15 cellular contexts compared by ENCODE assay signal in the genomic region with DNA sequence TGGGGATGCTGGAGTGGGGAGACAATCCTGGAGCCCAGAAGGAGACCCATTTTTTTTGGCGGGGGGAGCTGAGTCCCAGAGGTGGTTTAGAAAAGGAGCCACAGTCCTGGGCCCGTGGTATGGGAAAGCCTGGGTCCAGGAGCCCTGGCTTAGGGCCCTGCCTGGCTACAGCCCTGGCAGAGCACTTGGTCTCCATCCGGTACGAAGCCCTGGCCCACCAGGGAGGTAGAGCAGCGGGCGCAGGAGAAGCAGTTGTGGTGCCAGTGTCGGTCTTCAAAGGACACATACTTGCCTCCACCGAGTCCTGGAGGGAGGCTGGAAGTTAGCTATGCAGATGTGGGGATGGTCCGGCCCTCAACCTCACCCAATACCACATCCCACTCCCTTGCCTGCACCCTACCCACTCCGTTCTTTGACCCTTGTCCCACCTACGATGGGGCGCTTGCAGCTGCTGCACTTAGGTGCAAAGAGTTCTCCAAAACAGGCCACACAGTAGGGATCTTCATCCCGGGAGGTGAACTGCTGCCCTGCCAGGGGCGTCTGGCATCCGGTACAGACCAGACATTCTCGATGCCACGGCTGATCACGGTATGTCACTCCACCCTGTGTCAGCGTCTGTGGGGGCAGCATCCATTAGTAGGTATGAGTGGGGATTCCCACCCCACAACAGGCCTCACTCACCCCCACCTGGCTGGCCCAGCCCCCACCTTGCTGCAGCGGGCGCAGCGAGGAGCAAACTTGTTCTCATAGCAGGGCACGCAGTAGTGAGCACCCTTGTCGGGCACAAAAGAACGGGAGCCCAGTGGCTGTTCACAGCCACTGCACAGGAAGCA. TPM values are rescaled to one million over a fixed set of nuclear protein-coding genes. Genes with fewer than 3 reads are reported as not detected.
A peak's percentile ranks its signal among the peaks of the same experiment; 100 is the strongest.
DNase-seq lines count a peak whose midpoint lies in the region; ATAC-seq and TF ChIP-seq lines count a peak whose summit lies in the region.
"Had no signal": no experiment of that assay in that cellular context is flagged by ENCODE, and none has a peak within 500 bp of the region (broad histone marks: within the 10 kb centered on the region; RNA-seq: fewer than 3 reads in every experiment).

No MANE protein-coding gene starts in this region.

- H3K36me3 ChIP-seq in BLaER1 treated with 17β-estradiol and CSF1 and Interleukin-3, amounts not matched to agents 10 nM and 100 nM, result peaks cover 28 to 52% (median 49%) of the 10 kb centered on the region in 11 experiments
- H3K36me3 ChIP-seq in iPS-20b (ENCODE audit: insufficient read depth, low read depth, low read length) (peaks cover 23% of the 10 kb centered on the region), gastrocnemius medialis (peaks cover 0 to 27% of the 10 kb centered on the region in 2 donors), WERI-Rb-1 (no peaks in the 10 kb centered on the region; the same call in 1 of the 2 replicates)

- H3K27me3 Mint-ChIP-seq in T-helper 17 cell, result peaks cover 4% of the 10 kb centered on the region
- H3K27me3 Mint-ChIP-seq: activated B cell treated with CpG ODN at 0.5 μM for 24 hours, naive B cell had no signal

- DNase-seq in T-helper 17 cell (no peak), gastrocnemius medialis (no peak), posterior cingulate gyrus (no peak), NCI-H510A treated with DMSO at 0.1 percent for 48 hours (lab: John Stamatoyannopoulos, UW) (no peak), WERI-Rb-1 (no peak), retina (no peak)
- DNase-seq: activated B cell treated with CpG ODN at 0.5 μM for 24 hours, activated T-cell treated with anti-CD3 and anti-CD28 coated beads for 4 hours, naive B cell, NCI-H1694 treated with DMSO at 0.1 percent for 48 hours, SJCRH30 had no signal

- H3K36me3 Mint-ChIP-seq in T-helper 17 cell (ENCODE audit: low read depth), result peaks cover 4% of the 10 kb centered on the region
- H3K36me3 Mint-ChIP-seq: IgD-negative memory B cell, naive B cell had no signal

- H3K27me3 ChIP-seq in BLaER1 treated with 17β-estradiol and CSF1 and Interleukin-3, amounts not matched to agents 10 nM and 100 nM, result no peaks in the 10 kb centered on the region
- H3K27me3 ChIP-seq in iPS-20b (ENCODE audit: insufficient read depth, low read length) (no peaks in the 10 kb centered on the region), gastrocnemius medialis (no peaks in the 10 kb centered on the region), WERI-Rb-1 (ENCODE audit: insufficient read depth, low read depth, severe bottlenecking) (no peaks in the 10 kb centered on the region)
- H3K27me3 ChIP-seq: SJCRH30 had no signal

- no peak for TF ChIP-seq POLR2A in gastrocnemius medialis (IDR thresholded peaks at IDR 0.05)

- peak overlapping the region in 5 of 11 experiments; percentile 68 to 100 (median 98); a peak in 10 of 22 replicates for H3K4me2 ChIP-seq in BLaER1 treated with 17β-estradiol and CSF1 and Interleukin-3, amounts not matched to agents 10 nM and 100 nM

- intact Hi-C loops in gastrocnemius medialis (cut with DNase I; ENCODE audit: low total_unique reads), result no loop called here
- intact Hi-C loops in posterior cingulate gyrus (cut with DNase I), result no loop called here

- H3K4me3 ChIP-seq in BLaER1 treated with 17β-estradiol and CSF1 and Interleukin-3, amounts not matched to agents 10 nM and 100 nM, result no peak overlapping the region
- H3K4me3 ChIP-seq in iPS-20b (ENCODE audit: low read length) (no peak overlapping the region), gastrocnemius medialis (peak overlapping the region in 1 of 4 donors; percentile 74), WERI-Rb-1 (ENCODE audit: low read depth, low read length) (no peak overlapping the region)
- H3K4me3 ChIP-seq: SJCRH30 had no signal

- peak overlapping the region; percentile 34 for H3K27ac Mint-ChIP-seq in T-helper 17 cell
- H3K27ac Mint-ChIP-seq: activated B cell treated with CpG ODN at 0.5 μM for 24 hours had no signal

- H3K4me3 Mint-ChIP-seq in T-helper 17 cell, result peak overlapping the region; percentile 31

- no peak for TF ChIP-seq CTCF in gastrocnemius medialis (IDR thresholded peaks at IDR 0.05 in 4 of 5, conservative IDR thresholded peaks at IDR 0.05 in 1 of 5)
- no peak for TF ChIP-seq CTCF in WERI-Rb-1 (IDR thresholded peaks at IDR 0.05; ENCODE audit: low read depth, low read length)

- H3K4me1 ChIP-seq in BLaER1 treated with 17β-estradiol and CSF1 and Interleukin-3, amounts not matched to agents 10 nM and 100 nM, result peaks cover 37 to 80% (median 62%) of the 10 kb centered on the region in 10 experiments
- H3K4me1 ChIP-seq in iPS-20b (ENCODE audit: insufficient read depth, low read length) (peaks cover 43% of the 10 kb centered on the region), gastrocnemius medialis (peaks cover 47 to 59% of the 10 kb centered on the region in 2 donors)

- peak overlapping the region in 7 of 11 experiments; percentile 38 to 59 (median 50); a peak in 12 of 22 replicates for H3K9ac ChIP-seq in BLaER1 treated with 17β-estradiol and CSF1 and Interleukin-3, amounts not matched to agents 10 nM and 100 nM
- H3K9ac ChIP-seq in iPS-20b (ENCODE audit: low read depth, low read length), result peak overlapping the region; percentile 87; the same call in 1 of the 2 replicates

- peak overlapping the region in 9 of 11 experiments; percentile 43 to 93 (median 88); a peak in 17 of 22 replicates for H3K27ac ChIP-seq in BLaER1 treated with 17β-estradiol and CSF1 and Interleukin-3, amounts not matched to agents 10 nM and 100 nM
- H3K27ac ChIP-seq in iPS-20b (ENCODE audit: low read length) (peak overlapping the region; percentile 95), gastrocnemius medialis (peak overlapping the region; percentile 94 to 100 (median 98)), WERI-Rb-1 (no peak overlapping the region)
- H3K27ac ChIP-seq: epithelial cell of prostate, SJCRH30 had no signal

- peaks cover 17% of the 10 kb centered on the region for H3K4me1 Mint-ChIP-seq in T-helper 17 cell

- peaks cover 0 to 20% (median 0%) of the 10 kb centered on the region in 11 experiments; a peak in 3 of 22 replicates for H4K20me1 ChIP-seq in BLaER1 treated with 17β-estradiol and CSF1 and Interleukin-3, amounts not matched to agents 10 nM and 100 nM

- no peaks in the 10 kb centered on the region for H3K9me3 ChIP-seq in BLaER1 treated with 17β-estradiol and CSF1 and Interleukin-3, amounts not matched to agents 10 nM and 100 nM (replicated peaks in 1 of 11)
- H3K9me3 ChIP-seq in T-helper 17 cell (ENCODE audit: control insufficient read depth, low read length, poor library complexity, severe bottlenecking), result no peaks in the 10 kb centered on the region
- H3K9me3 ChIP-seq in iPS-20b (ENCODE audit: insufficient read depth, low read depth, low read length), result no peaks in the 10 kb centered on the region
- no peaks in the 10 kb centered on the region for H3K9me3 ChIP-seq in gastrocnemius medialis
- H3K9me3 ChIP-seq in WERI-Rb-1 (ENCODE audit: severe bottlenecking), result no peaks in the 10 kb centered on the region
- H3K9me3 ChIP-seq: SJCRH30 had no signal

- ATAC-seq in T-helper 17 cell (no peak), gastrocnemius medialis (no peak)

- in situ Hi-C loops in gastrocnemius medialis (cut with MboI; ENCODE audit: low sequenced_read_pairs in 4 of 4), result no loop called here

RNA-seq across cellular contexts. Expression of a gene that starts 7.7 kb away (rescaled TPM):
- total RNA-seq in T-helper 17 cell, result 10 to 100 TPM; 43.9 to 48.8 TPM
- 10 to 100 TPM; 23.0 to 41.4 (median 34.8) TPM for total RNA-seq in gastrocnemius medialis

RNA-seq across cellular contexts. Expression of a gene that starts 7.8 kb away (rescaled TPM):
- total RNA-seq in T-helper 17 cell (1 to 10 TPM; 3.6 to 4.9 TPM), gastrocnemius medialis (1,000 to 10,000 TPM in 2 of 4 donors, 100 to 1,000 TPM in 2; 725 to 1,282 (median 1,051) TPM)

RNA-seq across cellular contexts. Expression of a gene that starts 15.1 kb away (rescaled TPM):
- total RNA-seq in T-helper 17 cell (10 to 100 TPM in 1 of 2 donors, 1 to 10 TPM in 1; 8.7 to 12.3 TPM), gastrocnemius medialis (100 to 1,000 TPM; 141 to 206 (median 186) TPM)

RNA-seq across cellular contexts. Expression of a gene that starts 49.1 kb away (rescaled TPM):
- under 1 TPM in 1 of 2 donors, not detected in 1; 0.17 TPM for total RNA-seq in T-helper 17 cell
- 1 to 10 TPM in 1 of 4 donors, under 1 TPM in 3; 0.13 to 2.3 (median 0.69) TPM for total RNA-seq in gastrocnemius medialis

RNA-seq across cellular contexts. Expression of a gene that starts 50.6 kb away (rescaled TPM):
- total RNA-seq in T-helper 17 cell (10 to 100 TPM; 16.7 to 24.5 TPM), gastrocnemius medialis (10 to 100 TPM in 2 of 4 donors, 1 to 10 TPM in 2; 6.8 to 13.4 (median 10.1) TPM)

Comparison
In these comparisons a context has a peak if more than half of its experiments do, and no peak if none do; other contexts are left out.
1. RNA of a gene that starts 7.8 kb away (total RNA-seq): 725 to 1,282 TPM in gastrocnemius medialis; 3.6 to 4.9 TPM in T-helper 17 cell; every median in the first group is over 100 times any median in the second.
2. RNA of a gene that starts 15.1 kb away (total RNA-seq): 141 to 206 TPM in gastrocnemius medialis; 8.7 to 12.3 TPM in T-helper 17 cell; every median in the first group is over 10 times any median in the second.